In genomic region chr18:22627506-22627905, GRCh38 we compare ENCODE assay signal across 25 cellular contexts.
DNase-seq lines count a peak whose midpoint lies in the region; ATAC-seq, FAIRE-seq and TF ChIP-seq lines count a peak whose summit lies in the region.
"Had no signal": no experiment of that assay in that cellular context is flagged by ENCODE, and none has a peak within 500 bp of the region (broad histone marks: within the 10 kb centered on the region; RNA-seq: fewer than 3 reads in every experiment).

No MANE protein-coding gene starts in this region.

- ATAC-seq in right lobe of liver (no peak), HepG2 (no peak), GM21447 (IDR thresholded peaks at IDR 0.05; ENCODE audit: unreplicated experiment) (no peak)
- ATAC-seq: A549 had no signal

- no peaks in the 10 kb centered on the region for H3K79me2 ChIP-seq in HepG2 (ENCODE audit: insufficient read depth, low read length)

- in situ Hi-C loops in HepG2 (cut with HindIII; ENCODE audit: extremely low pct_ligation_motif_present, low pct_unique_long_range_greater_than_20kb): no loop called here

- H3K27ac Mint-ChIP-seq in type B pancreatic cell: peak overlapping the region; percentile 77
- H3K27ac Mint-ChIP-seq: CD14-positive monocyte; CD4-positive, alpha-beta memory T cell; HFFc6 had no signal

- CTCF ChIA-PET in HepG2 (lab: Yijun Ruan, JAX; ENCODE audit: low intra/inter-chr PET ratio, low total read pairs): no interaction called here

- H3K4me3 Mint-ChIP-seq in type B pancreatic cell: peak overlapping the region; percentile 49
- H3K4me3 Mint-ChIP-seq: CD14-positive monocyte; CD4-positive, alpha-beta memory T cell; HFFc6 had no signal

- H3K9ac ChIP-seq in HepG2 (ENCODE audit: insufficient read depth, low read depth, low read length): no peak overlapping the region
- H3K9ac ChIP-seq: BLaER1 treated with 17β-estradiol and CSF1 and Interleukin-3, amounts not matched to agents 10 nM and 100 nM had no signal

- TF ChIP-seq EP300 in HepG2 (IDR thresholded peaks at IDR 0.05; ENCODE audit: low read depth in 2 of 2, low read length in 2 of 2) (no peak), HepG2 (CRISPR knock-in tag; IDR thresholded peaks at IDR 0.05; ENCODE audit: borderline replicate concordance) (no peak)

- H3K4me2 ChIP-seq in HepG2 (ENCODE audit: low read depth, low read length): no peak overlapping the region
- H3K4me2 ChIP-seq: A549; BLaER1 treated with 17β-estradiol and CSF1 and Interleukin-3, amounts not matched to agents 10 nM and 100 nM had no signal

- DNase-seq in right lobe of liver: no peak
- no peak for DNase-seq in HepG2 (ENCODE audit: low spot score)
- peak; percentile 68 for DNase-seq in bronchial epithelial cell (ENCODE audit: low read depth)
- no peak for DNase-seq in type B pancreatic cell (ENCODE audit: extremely low spot score, unreplicated experiment)
- DNase-seq in mesenteric fat pad (ENCODE audit: low spot score): no peak
- DNase-seq: 8988T; ACHN; AML-193; BE2C; Calu3; CD4-positive, alpha-beta memory T cell; COR-L47; DMS53; DMS79 treated with DMSO at 0.1 percent for 48 hours; GF-D8; GOT3; HFFc6 had no signal

- no peak overlapping the region for H2AFZ ChIP-seq in HepG2 (ENCODE audit: low read length)

- no peaks in the 10 kb centered on the region for H3K36me3 Mint-ChIP-seq in type B pancreatic cell
- H3K36me3 Mint-ChIP-seq: CD14-positive monocyte; CD4-positive, alpha-beta memory T cell had no signal

- H3K36me3 ChIP-seq in right lobe of liver (no peaks in the 10 kb centered on the region), HepG2 (replicated peaks in 1 of 2; ENCODE audit: control insufficient read depth in 1 of 2, insufficient read depth in 2 of 2, low read length in 2 of 2) (no peaks in the 10 kb centered on the region), bronchial epithelial cell (ENCODE audit: control insufficient read depth, insufficient read depth, low read length) (no peaks in the 10 kb centered on the region)
- H3K36me3 ChIP-seq: BE2C; BLaER1 treated with 17β-estradiol and CSF1 and Interleukin-3, amounts not matched to agents 10 nM and 100 nM; HAP-1 had no signal

- TF ChIP-seq RAD21 in HepG2 (CRISPR knock-in tag; IDR thresholded peaks at IDR 0.05): no peak

- peaks cover 2% of the 10 kb centered on the region for H3K27me3 Mint-ChIP-seq in type B pancreatic cell
- H3K27me3 Mint-ChIP-seq: CD4-positive, alpha-beta memory T cell had no signal

- no peak for TF ChIP-seq CTCF in right lobe of liver (IDR thresholded peaks at IDR 0.05)
- no peak for TF ChIP-seq CTCF in HepG2 (CRISPR knock-in tag; IDR thresholded peaks at IDR 0.05)
- no peak for TF ChIP-seq CTCF in bronchial epithelial cell (IDR thresholded peaks at IDR 0.05; ENCODE audit: insufficient read depth, low read length, severe bottlenecking)
- TF ChIP-seq CTCF in type B pancreatic cell (conservative IDR thresholded peaks at IDR 0.05): no peak

- no peaks in the 10 kb centered on the region for H3K4me1 Mint-ChIP-seq in type B pancreatic cell (ENCODE audit: unreplicated experiment)
- H3K4me1 Mint-ChIP-seq: CD14-positive monocyte; CD4-positive, alpha-beta memory T cell had no signal

- H3K4me3 ChIP-seq in right lobe of liver: no peak overlapping the region
- no peak overlapping the region for H3K4me3 ChIP-seq in HepG2 (replicated peaks in 1 of 3; ENCODE audit: insufficient read depth in 1 of 3, low read depth in 2 of 3, low read length in 3 of 3)
- H3K4me3 ChIP-seq in bronchial epithelial cell (ENCODE audit: low read depth, low read length): no peak overlapping the region
- H3K4me3 ChIP-seq: A549; BLaER1 treated with 17β-estradiol and CSF1 and Interleukin-3, amounts not matched to agents 10 nM and 100 nM; HAP-1 had no signal

- intact Hi-C loops in right lobe of liver (cut with DNase I) (no loop called here), HepG2 (cut with micrococcal nuclease; ENCODE audit: unreplicated experiment) (no loop called here)

- BruUV-seq in HepG2 (replicated peaks; lab: Mats Ljungman, UMichigan): no TSS peak

- H3K9me3 ChIP-seq in right lobe of liver (no peaks in the 10 kb centered on the region), HepG2 (ENCODE audit: low read length) (no peaks in the 10 kb centered on the region)
- H3K9me3 ChIP-seq: A549; BE2C; BLaER1 treated with 17β-estradiol and CSF1 and Interleukin-3, amounts not matched to agents 10 nM and 100 nM; HAP-1 had no signal

- H4K20me1 ChIP-seq in HepG2 (ENCODE audit: insufficient read depth, low read length): no peaks in the 10 kb centered on the region
- H4K20me1 ChIP-seq: BLaER1 treated with 17β-estradiol and CSF1 and Interleukin-3, amounts not matched to agents 10 nM and 100 nM had no signal

- H3K4me1 ChIP-seq in right lobe of liver: peaks cover 0 to 13% (median 6%) of the 10 kb centered on the region in 4 donors
- H3K4me1 ChIP-seq in HepG2 (ENCODE audit: insufficient read depth, low read length): no peaks in the 10 kb centered on the region
- H3K4me1 ChIP-seq: BLaER1 treated with 17β-estradiol and CSF1 and Interleukin-3, amounts not matched to agents 10 nM and 100 nM; HAP-1 had no signal

- H3K27ac ChIP-seq in right lobe of liver (peak overlapping the region; percentile 9 to 90 (median 82)), HepG2 (ENCODE audit: extremely low read length, insufficient read depth, low read length) (no peak overlapping the region)
- H3K27ac ChIP-seq: A549; BLaER1 treated with 17β-estradiol and CSF1 and Interleukin-3, amounts not matched to agents 10 nM and 100 nM had no signal

- no peaks in the 10 kb centered on the region for H3K27me3 ChIP-seq in right lobe of liver
- H3K27me3 ChIP-seq in HepG2 (ENCODE audit: control insufficient read depth in 1 of 2, insufficient read depth in 2 of 2, low read length in 2 of 2): no peaks in the 10 kb centered on the region
- no peaks in the 10 kb centered on the region for H3K27me3 ChIP-seq in bronchial epithelial cell (ENCODE audit: control insufficient read depth, insufficient read depth, low read length)
- H3K27me3 ChIP-seq: BE2C; BLaER1 treated with 17β-estradiol and CSF1 and Interleukin-3, amounts not matched to agents 10 nM and 100 nM had no signal

- 67% methylated on average over 1 of the region's 1 CpG for whole genome bisulfite sequencing in right lobe of liver (ENCODE audit: insufficient coverage, low coverage, low lambda C conversion rate, missing lambda C conversion rate)
- WGBS in HepG2 (ENCODE audit: low lambda C conversion rate): 3% methylated on average over 1 of the region's 1 CpG

- FAIRE-seq in HepG2 (lab: Jason Lieb, UNC) (no peak), bronchial epithelial cell (lab: Jason Lieb, UNC) (no peak)
- FAIRE-seq: A549, GM12891, GM18507, H54 had no signal

- POLR2A ChIA-PET in HepG2 (lab: Yijun Ruan, JAX): no interaction called here

- TF ChIP-seq POLR2A in right lobe of liver (IDR thresholded peaks at IDR 0.05): no peak
- TF ChIP-seq POLR2A in HepG2 (IDR thresholded peaks at IDR 0.05; ENCODE audit: insufficient read depth in 1 of 2, low read depth in 2 of 2, low read length in 2 of 2): no peak

- peaks cover 7% of the 10 kb centered on the region for H3K9me3 Mint-ChIP-seq in type B pancreatic cell
- H3K9me3 Mint-ChIP-seq: HFFc6 had no signal

TF ChIP-seq in HepG2, 621 proteins besides CTCF, POLR2A, EP300 and RAD21:
- TF ChIP-seq ZNF652 (CRISPR knock-in tag; IDR thresholded peaks at IDR 0.05; ENCODE audit: borderline replicate concordance, low read depth): no peak
- no peak for TF ChIP-seq KLF12 (CRISPR knock-in tag; IDR thresholded peaks at IDR 0.05; ENCODE audit: borderline replicate concordance)
- no peak for TF ChIP-seq HDAC6 (IDR thresholded peaks at IDR 0.05; ENCODE audit: low read depth, low read length)
- TF ChIP-seq SNAPC2 (CRISPR knock-in tag; IDR thresholded peaks at IDR 0.05): no peak
- no peak for TF ChIP-seq ZNF432 (CRISPR knock-in tag; IDR thresholded peaks at IDR 0.05; ENCODE audit: borderline replicate concordance)
- TF ChIP-seq TEAD3 (CRISPR knock-in tag; optimal IDR thresholded peaks at IDR 0.05; ENCODE audit: borderline replicate concordance): no peak
- TF ChIP-seq NRL (CRISPR knock-in tag; IDR thresholded peaks at IDR 0.05; ENCODE audit: borderline replicate concordance): no peak
- no peak for TF ChIP-seq KDM3A (CRISPR knock-in tag; IDR thresholded peaks at IDR 0.05; ENCODE audit: low read depth)
- TF ChIP-seq IRF2 (CRISPR knock-in tag; IDR thresholded peaks at IDR 0.05): no peak
- TF ChIP-seq FUBP1 (CRISPR knock-in tag; IDR thresholded peaks at IDR 0.05; ENCODE audit: borderline replicate concordance): no peak
- TF ChIP-seq U2AF2 (IDR thresholded peaks at IDR 0.05; ENCODE audit: low read depth, low read length): no peak
- no peak for TF ChIP-seq ZNF230 (CRISPR knock-in tag; IDR thresholded peaks at IDR 0.05)
- no peak for TF ChIP-seq ZNF354B (CRISPR knock-in tag; IDR thresholded peaks at IDR 0.05)
- no peak for TF ChIP-seq MTF2 (CRISPR knock-in tag; IDR thresholded peaks at IDR 0.05; ENCODE audit: borderline replicate concordance)
- no peak for TF ChIP-seq KAT8 (CRISPR knock-in tag; IDR thresholded peaks at IDR 0.05)
- no peak for TF ChIP-seq GPN1 (CRISPR knock-in tag; IDR thresholded peaks at IDR 0.05; ENCODE audit: borderline replicate concordance)
- no peak for TF ChIP-seq ZNF569 (CRISPR knock-in tag; IDR thresholded peaks at IDR 0.05; ENCODE audit: borderline replicate concordance)
- no peak for TF ChIP-seq POLR2G (IDR thresholded peaks at IDR 0.05; ENCODE audit: low read depth, low read length)
- no peak for TF ChIP-seq AHR (CRISPR knock-in tag; IDR thresholded peaks at IDR 0.05)
